Comparison of ENCODE assay signal across 27 cellular contexts in the genomic region with DNA sequence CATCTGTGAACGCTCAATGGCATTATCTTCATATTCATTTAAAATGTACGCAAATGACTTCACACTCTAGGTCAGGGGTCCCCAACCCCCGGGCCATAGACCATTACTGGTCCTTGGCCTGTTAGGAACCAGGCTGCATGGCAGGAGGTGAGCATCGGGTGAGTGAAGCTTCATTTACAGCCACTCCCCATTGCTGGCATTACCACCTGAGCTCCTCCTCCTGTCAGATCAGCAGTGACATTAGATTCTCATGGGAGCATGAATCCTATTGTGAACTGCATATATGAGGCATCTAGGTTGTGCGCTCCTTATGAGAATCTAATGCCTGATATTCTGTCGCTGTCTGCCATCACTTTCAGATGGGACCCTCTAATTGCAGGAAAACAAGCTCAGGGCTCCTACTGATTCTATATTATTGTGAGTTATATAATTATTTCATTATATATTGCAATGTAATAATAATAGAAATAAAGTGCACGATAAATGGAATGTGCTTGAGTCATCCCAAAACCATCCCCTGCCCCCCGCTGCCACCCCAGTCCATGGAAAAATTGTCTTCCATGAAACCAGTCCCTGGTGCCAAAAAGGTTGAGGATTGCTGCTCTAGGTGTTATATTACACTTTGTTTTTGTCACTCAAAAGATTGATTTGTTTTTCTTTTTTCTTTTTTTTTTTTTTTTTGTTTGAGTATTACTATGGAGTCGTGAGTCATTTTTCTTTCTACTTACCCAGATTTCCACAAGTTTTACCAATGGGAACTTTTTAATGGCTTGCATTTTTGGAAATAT.
DNase-seq lines count a peak whose midpoint lies in the region; ATAC-seq and TF ChIP-seq lines count a peak whose summit lies in the region.
"Had no signal": no experiment of that assay in that cellular context is flagged by ENCODE, and none has a peak within 500 bp of the region (broad histone marks: within the 10 kb centered on the region; RNA-seq: fewer than 3 reads in every experiment).

No MANE protein-coding gene starts in this region.

- H3K4me1 Mint-ChIP-seq in CD4-positive, alpha-beta T cell (ENCODE audit: low read depth): peaks cover 4% of the 10 kb centered on the region
- H3K4me1 Mint-ChIP-seq in CD4-positive, alpha-beta memory T cell: peaks cover 0 to 4% (median 0%) of the 10 kb centered on the region in 4 donors

- peaks cover 93% of the 10 kb centered on the region for H3K36me3 Mint-ChIP-seq in CD4-positive, alpha-beta T cell (ENCODE audit: low read depth)
- peaks cover 62 to 89% of the 10 kb centered on the region in 2 donors for H3K36me3 Mint-ChIP-seq in CD4-positive, alpha-beta memory T cell

- no peaks in the 10 kb centered on the region for H3K27me3 ChIP-seq in CD4-positive, alpha-beta T cell (ENCODE audit: control insufficient read depth, insufficient read depth, low read length)
- no peaks in the 10 kb centered on the region for H3K27me3 ChIP-seq in CD4-positive, alpha-beta memory T cell (ENCODE audit: insufficient read depth, low read length)
- H3K27me3 ChIP-seq in WERI-Rb-1 (ENCODE audit: insufficient read depth, low read depth, severe bottlenecking) (no peaks in the 10 kb centered on the region), neuronal stem cell (ENCODE audit: control insufficient read depth in 3 of 3, insufficient read depth in 3 of 3, low read depth in 1 of 3, low read length in 3 of 3) (peaks cover 0 to 5% (median 1%) of the 10 kb centered on the region in 3 experiments)
- H3K27me3 ChIP-seq: SJCRH30 had no signal

- ATAC-seq in CD4-positive, alpha-beta T cell (ENCODE audit: poor library complexity): no peak
- ATAC-seq: GM12878, GM23338, Right ventricle myocardium inferior, SK-N-SH treated with all-trans-retinoic acid at 6 μM for 48 hours had no signal

- peaks cover 72% of the 10 kb centered on the region for H3K36me3 ChIP-seq in CD4-positive, alpha-beta memory T cell (ENCODE audit: insufficient read depth, low read length)
- H3K36me3 ChIP-seq in WERI-Rb-1: no peaks in the 10 kb centered on the region
- H3K36me3 ChIP-seq in neuronal stem cell (replicated peaks in 1 of 2; ENCODE audit: control insufficient read depth in 2 of 2, insufficient read depth in 2 of 2, low read length in 2 of 2): no peaks in the 10 kb centered on the region
- H3K36me3 ChIP-seq: HAP-1, SJCRH30 had no signal

- H2BK120ac ChIP-seq in neuronal stem cell (ENCODE audit: low read depth, low read length): no peak overlapping the region

- WGBS in neuronal stem cell (ENCODE audit: extremely low coverage in 2 of 2, insufficient read length in 2 of 2, insufficient replicate concordance in 1 of 2), 2 donors: no CpG with 5 or more reads among the region's 9 CpGs

- no peaks in the 10 kb centered on the region for H3K79me1 ChIP-seq in neuronal stem cell (ENCODE audit: low read depth, low read length)

- H3K27ac ChIP-seq in CD4-positive, alpha-beta T cell (ENCODE audit: low read depth, low read length): no peak overlapping the region
- no peak overlapping the region for H3K27ac ChIP-seq in CD4-positive, alpha-beta memory T cell (ENCODE audit: low read depth, low read length)
- H3K27ac ChIP-seq in WERI-Rb-1 (peak overlapping the region; percentile 80), neuronal stem cell (replicated peaks; ENCODE audit: low read length) (no peak overlapping the region)
- H3K27ac ChIP-seq: PC-9, SJCRH30 had no signal

- H2BK15ac ChIP-seq in neuronal stem cell (ENCODE audit: low read length): no peak overlapping the region

- no peaks in the 10 kb centered on the region for H3K4me1 ChIP-seq in CD4-positive, alpha-beta memory T cell (ENCODE audit: insufficient read depth, low read length)
- H3K4me1 ChIP-seq in neuronal stem cell (ENCODE audit: control insufficient read depth in 2 of 2, insufficient read depth in 1 of 2, low read depth in 1 of 2, low read length in 2 of 2): no peaks in the 10 kb centered on the region

- H3K9ac ChIP-seq in neuronal stem cell (ENCODE audit: low read depth, low read length, poor library complexity): no peak overlapping the region

- no peak overlapping the region for H3K18ac ChIP-seq in neuronal stem cell (ENCODE audit: low read length)

- H2BK5ac ChIP-seq in neuronal stem cell (ENCODE audit: low read length): no peak overlapping the region

- no peak overlapping the region for H2AFZ ChIP-seq in neuronal stem cell (ENCODE audit: low read length)
- H2AFZ ChIP-seq: GM23338, PC-9 had no signal

- CTCF ChIA-PET in CD4-positive, alpha-beta T cell (lab: Charles Lee): no interaction called here
- CTCF ChIA-PET in CD4-positive, alpha-beta memory T cell (lab: Charles Lee; ENCODE audit: partially characterized antibody): no interaction called here

- no peaks in the 10 kb centered on the region for H3K27me3 Mint-ChIP-seq in CD4-positive, alpha-beta T cell
- H3K27me3 Mint-ChIP-seq in CD4-positive, alpha-beta memory T cell: no peaks in the 10 kb centered on the region
- H3K27me3 Mint-ChIP-seq: CD8-positive, alpha-beta memory T cell; IgD-negative memory B cell had no signal

- H3K27ac Mint-ChIP-seq in CD4-positive, alpha-beta T cell: peak overlapping the region; percentile 12
- H3K27ac Mint-ChIP-seq in CD4-positive, alpha-beta memory T cell: peak overlapping the region in 5 of 7 donors; percentile 2 to 52 (median 6)
- H3K27ac Mint-ChIP-seq: GM23338 had no signal

- H3K4me3 ChIP-seq in CD4-positive, alpha-beta memory T cell (ENCODE audit: low read length in 2 of 2): no peak overlapping the region
- H3K4me3 ChIP-seq in WERI-Rb-1 (ENCODE audit: low read depth, low read length) (no peak overlapping the region), neuronal stem cell (ENCODE audit: low read length in 2 of 2) (no peak overlapping the region)
- H3K4me3 ChIP-seq: GM12878, GM23338, HAP-1, PC-9, SJCRH30 had no signal

- H3K9me3 Mint-ChIP-seq in CD4-positive, alpha-beta T cell: no peaks in the 10 kb centered on the region
- no peaks in the 10 kb centered on the region for H3K9me3 Mint-ChIP-seq in CD4-positive, alpha-beta memory T cell
- H3K9me3 Mint-ChIP-seq: CD8-positive, alpha-beta memory T cell; GM23338; IgD-negative memory B cell had no signal

- no peak for TF ChIP-seq CTCF in CD4-positive, alpha-beta T cell (IDR thresholded peaks at IDR 0.05)
- no peak for TF ChIP-seq CTCF in WERI-Rb-1 (IDR thresholded peaks at IDR 0.05; ENCODE audit: low read depth, low read length)

- H3K23ac ChIP-seq in neuronal stem cell (ENCODE audit: low read depth, low read length, poor library complexity): no peak overlapping the region

- no peak for DNase-seq in CD4-positive, alpha-beta T cell
- no peak for DNase-seq in CD4-positive, alpha-beta memory T cell
- no peak for DNase-seq in WERI-Rb-1
- DNase-seq in neuronal stem cell (ENCODE audit: low spot score): no peak
- no peak for DNase-seq in activated CD4-positive, alpha-beta T cell treated with anti-CD3 and anti-CD28 coated beads for 4 hours
- DNase-seq in HPDE6-E6E7 (ENCODE audit: extremely low spot score): no peak
- no peak for DNase-seq in NCI-H2081 treated with DMSO at 0.1 percent for 48 hours (lab: John Stamatoyannopoulos, UW)
- DNase-seq: C1 segment of cervical spinal cord; CD8-positive, alpha-beta memory T cell; DMS 273 treated with DMSO at 0.1 percent for 48 hours; DMS79; EL; GDM1; Karpas-422; NCI-H2029; NCI-H345; NCI-H524; NCI-H748 treated with DMSO at 0.1 percent for 48 hours; NK-92 treated with Interleukin-12 subunit alpha and Interleukin-12 subunit beta, amount 100 ng/mL, for 24 hours; PC-9; SJCRH30 had no signal

- intact Hi-C loops in CD4-positive, alpha-beta T cell (cut with DNase I, micrococcal nuclease): no loop called here
- intact Hi-C loops in CD4-positive, alpha-beta memory T cell (cut with micrococcal nuclease): no loop called here

- no peak overlapping the region for H3K4me3 Mint-ChIP-seq in CD4-positive, alpha-beta T cell
- H3K4me3 Mint-ChIP-seq in CD4-positive, alpha-beta memory T cell: no peak overlapping the region
- H3K4me3 Mint-ChIP-seq: CD8-positive, alpha-beta memory T cell; GM23338; IgD-negative memory B cell had no signal

- H3K4me2 ChIP-seq in neuronal stem cell (ENCODE audit: insufficient read depth, low read length, poor library complexity, severe bottlenecking): no peak overlapping the region
- H3K4me2 ChIP-seq: GM23338, PC-9 had no signal

- no peak overlapping the region for H2BK12ac ChIP-seq in neuronal stem cell (ENCODE audit: low read length)

- no peak overlapping the region for H3K4ac ChIP-seq in neuronal stem cell (ENCODE audit: low read length)

- no peaks in the 10 kb centered on the region for H3K9me3 ChIP-seq in CD4-positive, alpha-beta T cell (ENCODE audit: control insufficient read depth, low read length)
- H3K9me3 ChIP-seq in CD4-positive, alpha-beta memory T cell (ENCODE audit: control insufficient read depth in 1 of 2, low read length in 2 of 2): no peaks in the 10 kb centered on the region
- H3K9me3 ChIP-seq in WERI-Rb-1 (ENCODE audit: severe bottlenecking) (no peaks in the 10 kb centered on the region), neuronal stem cell (replicated peaks in 1 of 2; ENCODE audit: control insufficient read depth in 2 of 2, insufficient read depth in 1 of 2, low read depth in 1 of 2, low read length in 2 of 2) (no peaks in the 10 kb centered on the region)
- H3K9me3 ChIP-seq: HAP-1, SJCRH30 had no signal

- H4K8ac ChIP-seq in neuronal stem cell (ENCODE audit: low read depth, low read length): no peak overlapping the region

- peak overlapping the region; percentile 81 for H4K91ac ChIP-seq in neuronal stem cell (ENCODE audit: low read depth, low read length, poor library complexity)

- POLR2A ChIA-PET in CD4-positive, alpha-beta T cell (lab: Charles Lee): no interaction called here
- POLR2A ChIA-PET in CD4-positive, alpha-beta memory T cell (lab: Charles Lee; ENCODE audit: partially characterized antibody): interaction anchor here (1.0 kb wide), 1 partner anchor 9 kb away, joined by 3 read pairs; no protein-coding TSS in a partner anchor

- H3K14ac ChIP-seq in neuronal stem cell (ENCODE audit: low read length): no peak overlapping the region

- no peak overlapping the region for H2AK5ac ChIP-seq in neuronal stem cell (ENCODE audit: low read depth, low read length)
